Comparison of ENCODE assay signal across 8 cellular contexts in genomic region chr7:54932818-54933543, GRCh38.
A peak's percentile ranks its signal among the peaks of the same experiment; 100 is the strongest.
DNase-seq lines count a peak whose midpoint lies in the region; ATAC-seq, FAIRE-seq and TF ChIP-seq lines count a peak whose summit lies in the region.

No MANE protein-coding gene starts in this region.

- POLR2A ChIA-PET in HepG2 (lab: Yijun Ruan, JAX), result no interaction called here

- no peak overlapping the region for H3K9ac ChIP-seq in HepG2 (ENCODE audit: insufficient read depth, low read depth, low read length)

- H4K20me1 ChIP-seq in HepG2 (ENCODE audit: insufficient read depth, low read length), result no peaks in the 10 kb centered on the region

- FAIRE-seq in HepG2 (lab: Jason Lieb, UNC), result no peak

- DNase-seq in H7, result peak; percentile 79
- peak; percentile 81 for DNase-seq in NCI-H69 (lab: John Stamatoyannopoulos, UW)
- DNase-seq in ecto neural progenitor cell (ENCODE audit: low spot score), result peak; percentile 86
- DNase-seq in HepG2 (ENCODE audit: low spot score), result peak; percentile 17
- peak; percentile 70 to 83 for DNase-seq in suprapubic skin (ENCODE audit: low spot score in 2 of 2)
- no peak for DNase-seq in activated CD4-positive, alpha-beta T cell treated with anti-CD3 and anti-CD28 coated beads, Interleukin-2, amount 50 U/mL, for 48 hours
- DNase-seq in T-helper 9 cell, result no peak
- no peak for DNase-seq in activated CD4-positive, alpha-beta T cell treated with anti-CD3 and anti-CD28 coated beads for 1 hour

- H2AFZ ChIP-seq in HepG2 (ENCODE audit: low read length), result no peak overlapping the region

- ATAC-seq in HepG2, result peak; percentile 100

- in situ Hi-C loops in HepG2 (cut with HindIII; ENCODE audit: extremely low pct_ligation_motif_present, low pct_unique_long_range_greater_than_20kb), result no loop called here

- no peaks in the 10 kb centered on the region for H3K36me3 ChIP-seq in H7 (replicated peaks; ENCODE audit: control insufficient read depth, insufficient read depth, low read length)
- H3K36me3 ChIP-seq in HepG2 (replicated peaks in 1 of 2; ENCODE audit: control insufficient read depth in 1 of 2, insufficient read depth in 2 of 2, low read length in 2 of 2), result no peaks in the 10 kb centered on the region
- H3K36me3 ChIP-seq in suprapubic skin, result no peaks in the 10 kb centered on the region

- peak overlapping the region; percentile 76 for H3K4me2 ChIP-seq in HepG2 (ENCODE audit: low read depth, low read length)

- TF ChIP-seq POLR2A in HepG2 (IDR thresholded peaks at IDR 0.05; ENCODE audit: insufficient read depth in 1 of 2, low read depth in 2 of 2, low read length in 2 of 2) (no peak), suprapubic skin (IDR thresholded peaks at IDR 0.05) (no peak)

- H3K27me3 ChIP-seq in H7 (ENCODE audit: control insufficient read depth, insufficient read depth, low read length), result peaks cover 6% of the 10 kb centered on the region; the same call in 1 of the 2 replicates
- H3K27me3 ChIP-seq in HepG2 (ENCODE audit: control insufficient read depth in 1 of 2, insufficient read depth in 2 of 2, low read length in 2 of 2), result no peaks in the 10 kb centered on the region
- no peaks in the 10 kb centered on the region for H3K27me3 ChIP-seq in suprapubic skin

- H3K9me3 ChIP-seq in HepG2 (ENCODE audit: low read length) (no peaks in the 10 kb centered on the region), suprapubic skin (no peaks in the 10 kb centered on the region)

- no peak for TF ChIP-seq RAD21 in HepG2 (CRISPR knock-in tag; IDR thresholded peaks at IDR 0.05)

- BruUV-seq in HepG2 (replicated peaks; lab: Mats Ljungman, UMichigan), result no TSS peak

- H3K27ac ChIP-seq in HepG2 (ENCODE audit: extremely low read length, insufficient read depth, low read length), result no peak overlapping the region
- peak overlapping the region; percentile 76 for H3K27ac ChIP-seq in suprapubic skin

- no peaks in the 10 kb centered on the region for H3K79me2 ChIP-seq in HepG2 (ENCODE audit: insufficient read depth, low read length)

- H3K4me3 ChIP-seq in H7 (ENCODE audit: insufficient read depth, low read depth, low read length) (peak overlapping the region; percentile 42), HepG2 (replicated peaks in 1 of 3; ENCODE audit: insufficient read depth in 1 of 3, low read depth in 2 of 3, low read length in 3 of 3) (peak overlapping the region; percentile 36 to 61 (median 59); a peak in 4 of 6 replicates), suprapubic skin (peak overlapping the region; percentile 52)

- peaks cover 9% of the 10 kb centered on the region for H3K4me1 ChIP-seq in HepG2 (ENCODE audit: insufficient read depth, low read length)
- peaks cover 13% of the 10 kb centered on the region for H3K4me1 ChIP-seq in suprapubic skin

- TF ChIP-seq CTCF in HepG2 (CRISPR knock-in tag; IDR thresholded peaks at IDR 0.05), result no peak
- no peak for TF ChIP-seq CTCF in suprapubic skin (IDR thresholded peaks at IDR 0.05)

- no peak for TF ChIP-seq EP300 in HepG2 (IDR thresholded peaks at IDR 0.05; ENCODE audit: low read depth in 2 of 2, low read length in 2 of 2)
- TF ChIP-seq EP300 in HepG2 (CRISPR knock-in tag; IDR thresholded peaks at IDR 0.05; ENCODE audit: borderline replicate concordance), result no peak
- TF ChIP-seq EP300 in suprapubic skin (IDR thresholded peaks at IDR 0.05), result no peak

- WGBS in HepG2 (ENCODE audit: low lambda C conversion rate), result 4% methylated on average over 33 of the region's 34 CpGs
- WGBS in suprapubic skin, result 8% methylated on average over 34 of the region's 34 CpGs

- intact Hi-C loops in HepG2 (cut with micrococcal nuclease; ENCODE audit: unreplicated experiment), result no loop called here

- CTCF ChIA-PET in HepG2 (lab: Yijun Ruan, JAX; ENCODE audit: low intra/inter-chr PET ratio, low total read pairs), result no interaction called here

TF ChIP-seq in HepG2, 621 proteins besides CTCF, POLR2A, EP300 and RAD21 (continues in another document):
- TF ChIP-seq SALL1 (CRISPR knock-in tag; IDR thresholded peaks at IDR 0.05) (peak; percentile 55), ZNF687 (CRISPR knock-in tag; IDR thresholded peaks at IDR 0.05) (peak; percentile 58), SALL2 (CRISPR knock-in tag; IDR thresholded peaks at IDR 0.05) (0 out of 2 replicates have a peak, but pooled peaks have one; percentile 51), HOXA3 (CRISPR knock-in tag; IDR thresholded peaks at IDR 0.05) (0 out of 2 replicates have a peak, but pooled peaks have one; percentile 35), ZKSCAN1 (IDR thresholded peaks at IDR 0.05; ENCODE audit: low read length) (no peak), ZNF546 (CRISPR knock-in tag; conservative IDR thresholded peaks at IDR 0.05) (no peak), ZBTB21 (CRISPR knock-in tag; IDR thresholded peaks at IDR 0.05) (no peak), UBTF (CRISPR knock-in tag; IDR thresholded peaks at IDR 0.05) (peak; percentile 57; the same call in 1 of the 2 replicates), KLF16 (CRISPR knock-in tag; IDR thresholded peaks at IDR 0.05) (0 out of 4 replicates have a peak, but pooled peaks of 1 of the 2 experiments have one; percentile 34), GABPB1 (CRISPR knock-in tag; IDR thresholded peaks at IDR 0.05) (peak; percentile 79), TOPORS (CRISPR knock-in tag; IDR thresholded peaks at IDR 0.05) (no peak), ARID5B (CRISPR knock-in tag; IDR thresholded peaks at IDR 0.05) (peak; percentile 47), HHEX (CRISPR knock-in tag; IDR thresholded peaks at IDR 0.05) (no peak)

Comparison
In these comparisons a context has a peak if more than half of its experiments do, and no peak if none do; other contexts are left out.
1. DNase-seq: peak in H7 (single experiment), NCI-H69 (single experiment), ecto neural progenitor cell (single experiment), HepG2 (single experiment) and suprapubic skin (2 of 2); none in activated CD4-positive, alpha-beta T cell treated with anti-CD3 and anti-CD28 coated beads, Interleukin-2, amount 50 U/mL, for 48 hours (0 of 2), T-helper 9 cell (single experiment) and activated CD4-positive, alpha-beta T cell treated with anti-CD3 and anti-CD28 coated beads for 1 hour (single experiment).
2. Peak in every context shown above with its lines, with median percentiles within 50 percentile points of each other: H3K4me3 ChIP-seq.